ENCODE assay signal across 22 cellular contexts in genomic region chr2:165871025-165871424, GRCh38.
"Had no signal": no experiment of that assay in that cellular context is flagged by ENCODE, and none has a peak within 500 bp of the region (broad histone marks: within the 10 kb centered on the region; RNA-seq: fewer than 3 reads in every experiment).

No MANE protein-coding gene starts in this region.

- H3K27ac Mint-ChIP-seq: activated B cell treated with CpG ODN at 0.5 μM for 24 hours; activated CD4-positive, alpha-beta T cell treated with anti-CD3 and anti-CD28 coated beads, Interleukin-2, amount 10 ng/mL, durations not matched to agents 7 days and 5 days; activated CD8-positive, alpha-beta T cell treated with anti-CD3 and anti-CD28 coated beads, Interleukin-2, amount 10 ng/mL, durations not matched to agents 7 days and 5 days; activated T-cell treated with anti-CD3 and anti-CD28 coated beads, Interleukin-2, amount 50 U/mL, for 72 hours; dendritic cell treated with granulocyte-macrophage colony-stimulating factor and Interleukin-4, amounts not matched to agents 40 ng/mL and 50 ng/mL, for 4 days; memory B cell; natural killer cell treated with Interleukin-12 subunit alpha and Interleukin-12 subunit beta and Interleukin-15 and Interleukin-18, amount 100 ng/mL, for 72 hours; progenitor cell of endocrine pancreas; stimulated activated naive CD8-positive, alpha-beta T cell treated with anti-CD3 and anti-CD28 coated beads, Interleukin-15, Interleukin-2, amounts not matched to agents 100 ng/mL and 50 ng/mL, for 24 hours; T-helper 2 cell treated with Interferon-gamma antibody and Interleukin-4, amounts not matched to agents 5 μg/mL and 100 μg/mL, for 36 hours had no signal

- H3K27me3 ChIP-seq: adrenal gland, esophagus squamous epithelium, heart right ventricle, tibial nerve had no signal

- H3K27ac ChIP-seq: adrenal gland, esophagus squamous epithelium, heart right ventricle, tibial nerve had no signal

- FAIRE-seq: astrocyte, bronchial epithelial cell, TTC549 had no signal

- H3K36me3 ChIP-seq: adrenal gland had no signal

- H3K4me3 ChIP-seq: adrenal gland, esophagus squamous epithelium, heart right ventricle, tibial nerve had no signal

- H3K36me3 Mint-ChIP-seq: activated naive CD4-positive, alpha-beta T cell treated with anti-CD3 and anti-CD28 coated beads, Interleukin-2, amount 50 U/mL, for 72 hours; natural killer cell treated with Interleukin-12 subunit alpha and Interleukin-12 subunit beta and Interleukin-15 and Interleukin-18, amount 100 ng/mL, for 72 hours had no signal

- ATAC-seq: activated CD8-positive, alpha-beta T cell treated with anti-CD3 and anti-CD28 coated beads, Interleukin-2, amount 10 ng/mL, durations not matched to agents 7 days and 5 days; activated naive CD4-positive, alpha-beta T cell treated with anti-CD3 and anti-CD28 coated beads, Interleukin-2, amount 50 U/mL, for 72 hours; activated T-cell treated with anti-CD3 and anti-CD28 coated beads, Interleukin-2, amount 50 U/mL, for 72 hours; heart right ventricle; natural killer cell treated with Interleukin-12 subunit alpha and Interleukin-12 subunit beta and Interleukin-15 and Interleukin-18, amount 100 ng/mL, for 72 hours had no signal

- H3K9me3 Mint-ChIP-seq: activated B cell treated with CpG ODN at 0.5 μM for 24 hours; activated CD4-positive, alpha-beta T cell treated with anti-CD3 and anti-CD28 coated beads, Interleukin-2, amount 10 ng/mL, durations not matched to agents 7 days and 5 days; activated naive CD4-positive, alpha-beta T cell treated with anti-CD3 and anti-CD28 coated beads, Interleukin-2, amount 50 U/mL, for 72 hours; activated T-cell treated with anti-CD3 and anti-CD28 coated beads, Interleukin-2, amount 50 U/mL, for 72 hours; dendritic cell treated with granulocyte-macrophage colony-stimulating factor and Interleukin-4, amounts not matched to agents 40 ng/mL and 50 ng/mL, for 4 days; memory B cell; natural killer cell treated with Interleukin-12 subunit alpha and Interleukin-12 subunit beta and Interleukin-15 and Interleukin-18, amount 100 ng/mL, for 72 hours; stimulated activated naive CD8-positive, alpha-beta T cell treated with anti-CD3 and anti-CD28 coated beads, Interleukin-15, Interleukin-2, amounts not matched to agents 100 ng/mL and 50 ng/mL, for 24 hours; T-helper 2 cell treated with Interferon-gamma antibody and Interleukin-4, amounts not matched to agents 5 μg/mL and 100 μg/mL, for 36 hours had no signal

- H3K4me3 Mint-ChIP-seq: activated B cell treated with CpG ODN at 0.5 μM for 24 hours; activated CD4-positive, alpha-beta T cell treated with anti-CD3 and anti-CD28 coated beads, Interleukin-2, amount 10 ng/mL, durations not matched to agents 7 days and 5 days; activated CD8-positive, alpha-beta T cell treated with anti-CD3 and anti-CD28 coated beads, Interleukin-2, amount 10 ng/mL, durations not matched to agents 7 days and 5 days; activated T-cell treated with anti-CD3 and anti-CD28 coated beads, Interleukin-2, amount 50 U/mL, for 72 hours; dendritic cell treated with granulocyte-macrophage colony-stimulating factor and Interleukin-4, amounts not matched to agents 40 ng/mL and 50 ng/mL, for 4 days; memory B cell; natural killer cell treated with Interleukin-12 subunit alpha and Interleukin-12 subunit beta and Interleukin-15 and Interleukin-18, amount 100 ng/mL, for 72 hours; stimulated activated naive CD8-positive, alpha-beta T cell treated with anti-CD3 and anti-CD28 coated beads, Interleukin-15, Interleukin-2, amounts not matched to agents 100 ng/mL and 50 ng/mL, for 24 hours; T-helper 2 cell treated with Interferon-gamma antibody and Interleukin-4, amounts not matched to agents 5 μg/mL and 100 μg/mL, for 36 hours had no signal

- H3K27me3 Mint-ChIP-seq: activated B cell treated with CpG ODN at 0.5 μM for 24 hours; activated CD4-positive, alpha-beta T cell treated with anti-CD3 and anti-CD28 coated beads, Interleukin-2, amount 10 ng/mL, durations not matched to agents 7 days and 5 days; dendritic cell treated with granulocyte-macrophage colony-stimulating factor and Interleukin-4, amounts not matched to agents 40 ng/mL and 50 ng/mL, for 4 days; memory B cell; natural killer cell treated with Interleukin-12 subunit alpha and Interleukin-12 subunit beta and Interleukin-15 and Interleukin-18, amount 100 ng/mL, for 72 hours; progenitor cell of endocrine pancreas; stimulated activated naive CD8-positive, alpha-beta T cell treated with anti-CD3 and anti-CD28 coated beads, Interleukin-15, Interleukin-2, amounts not matched to agents 100 ng/mL and 50 ng/mL, for 24 hours had no signal

- H3K4me1 ChIP-seq: adrenal gland, esophagus squamous epithelium, heart right ventricle had no signal

- H3K9me3 ChIP-seq: adrenal gland, esophagus squamous epithelium, tibial nerve had no signal

- DNase-seq: activated B cell treated with CpG ODN at 0.5 μM for 24 hours; activated CD4-positive, alpha-beta T cell treated with anti-CD3 and anti-CD28 coated beads, Interleukin-2, amount 10 ng/mL, durations not matched to agents 7 days and 5 days; activated CD8-positive, alpha-beta memory T cell treated with anti-CD3 and anti-CD28 coated beads, Interleukin-2, amount 50 U/mL, for 4 hours; activated CD8-positive, alpha-beta T cell treated with anti-CD3 and anti-CD28 coated beads, Interleukin-2, amount 10 ng/mL, durations not matched to agents 7 days and 5 days; activated gamma-delta T cell treated with Interleukin-2 at 50 U/mL for 16 hours; activated T-cell treated with anti-CD3 and anti-CD28 coated beads, Interleukin-2, amount 50 U/mL, for 72 hours; adrenal gland; effector CD8-positive, alpha-beta T cell; esophagus squamous epithelium; heart right ventricle; SW 1271 had no signal
